8 cellular contexts compared by ENCODE assay signal in genomic region chr10:14560274-14560673, GRCh38.
DNase-seq lines count a peak whose midpoint lies in the region; ATAC-seq and TF ChIP-seq lines count a peak whose summit lies in the region.

No MANE protein-coding gene starts in this region.

- peaks cover 86% of the 10 kb centered on the region for H3K4me1 Mint-ChIP-seq in T-helper 1 cell treated with Interleukin-12 subunit alpha and Interleukin-12 subunit beta and Interleukin-4 antibody, amounts not matched to agents 30 μg/mL and 1 μg/mL, for 36 hours (ENCODE audit: low read depth)
- peaks cover 96% of the 10 kb centered on the region for H3K4me1 Mint-ChIP-seq in central memory CD8-positive, alpha-beta T cell

- peaks cover 99 to 100% of the 10 kb centered on the region in 2 experiments for H3K4me1 ChIP-seq in neutrophil (ENCODE audit: control insufficient read depth in 1 of 2, insufficient read depth in 1 of 2, low read depth in 1 of 2, low read length in 1 of 2)

- DNase-seq in DMS 273 (lab: John Stamatoyannopoulos, UW; ENCODE audit: unreplicated experiment) = peak; percentile 19
- no peak for DNase-seq in DMS 273 treated with DMSO at 0.1 percent for 48 hours (lab: John Stamatoyannopoulos, UW)
- DNase-seq in central memory CD8-positive, alpha-beta T cell (ENCODE audit: low spot score in 2 of 2) = peak in 1 of 2 donors; percentile 43
- DNase-seq in DMS153 (lab: John Stamatoyannopoulos, UW) = no peak

- no peaks in the 10 kb centered on the region for H3K9me3 ChIP-seq in neutrophil

- H3K27ac ChIP-seq in neutrophil = peak overlapping the region; percentile 95

- ATAC-seq in central memory CD8-positive, alpha-beta T cell (replicated peaks; ENCODE audit: extremely low read depth, poor library complexity, severe bottlenecking) = no peak
- ATAC-seq in GM19463 (IDR thresholded peaks at IDR 0.05; ENCODE audit: unreplicated experiment) (no peak), GM18502 (IDR thresholded peaks at IDR 0.05; ENCODE audit: poor library complexity, unreplicated experiment) (no peak)

- H3K27ac Mint-ChIP-seq in T-helper 1 cell treated with Interleukin-12 subunit alpha and Interleukin-12 subunit beta and Interleukin-4 antibody, amounts not matched to agents 30 μg/mL and 1 μg/mL, for 36 hours = peak overlapping the region; percentile 95
- peak overlapping the region; percentile 97 for H3K27ac Mint-ChIP-seq in central memory CD8-positive, alpha-beta T cell (ENCODE audit: low read depth)

- no peaks in the 10 kb centered on the region for H3K36me3 ChIP-seq in neutrophil

- peaks cover 31% of the 10 kb centered on the region for H3K36me3 Mint-ChIP-seq in T-helper 1 cell treated with Interleukin-12 subunit alpha and Interleukin-12 subunit beta and Interleukin-4 antibody, amounts not matched to agents 30 μg/mL and 1 μg/mL, for 36 hours (ENCODE audit: low read depth)
- peaks cover 38% of the 10 kb centered on the region for H3K36me3 Mint-ChIP-seq in central memory CD8-positive, alpha-beta T cell (ENCODE audit: insufficient read depth)

- TF ChIP-seq CTCF in neutrophil (IDR thresholded peaks at IDR 0.05) = peak; percentile 80

- H3K4me3 Mint-ChIP-seq in T-helper 1 cell treated with Interleukin-12 subunit alpha and Interleukin-12 subunit beta and Interleukin-4 antibody, amounts not matched to agents 30 μg/mL and 1 μg/mL, for 36 hours = peak overlapping the region; percentile 56
- peak overlapping the region; percentile 62 for H3K4me3 Mint-ChIP-seq in central memory CD8-positive, alpha-beta T cell

- no peaks in the 10 kb centered on the region for H3K27me3 Mint-ChIP-seq in T-helper 1 cell treated with Interleukin-12 subunit alpha and Interleukin-12 subunit beta and Interleukin-4 antibody, amounts not matched to agents 30 μg/mL and 1 μg/mL, for 36 hours (ENCODE audit: low read depth)
- no peaks in the 10 kb centered on the region for H3K27me3 Mint-ChIP-seq in central memory CD8-positive, alpha-beta T cell

- no peaks in the 10 kb centered on the region for H3K27me3 ChIP-seq in neutrophil

- H3K4me3 ChIP-seq in neutrophil (ENCODE audit: low read depth in 1 of 2, low read length in 1 of 2) = peak overlapping the region; percentile 38 to 39

- H3K9me3 Mint-ChIP-seq in T-helper 1 cell treated with Interleukin-12 subunit alpha and Interleukin-12 subunit beta and Interleukin-4 antibody, amounts not matched to agents 30 μg/mL and 1 μg/mL, for 36 hours = no peaks in the 10 kb centered on the region
- H3K9me3 Mint-ChIP-seq in central memory CD8-positive, alpha-beta T cell = no peaks in the 10 kb centered on the region
